In the genomic region with DNA sequence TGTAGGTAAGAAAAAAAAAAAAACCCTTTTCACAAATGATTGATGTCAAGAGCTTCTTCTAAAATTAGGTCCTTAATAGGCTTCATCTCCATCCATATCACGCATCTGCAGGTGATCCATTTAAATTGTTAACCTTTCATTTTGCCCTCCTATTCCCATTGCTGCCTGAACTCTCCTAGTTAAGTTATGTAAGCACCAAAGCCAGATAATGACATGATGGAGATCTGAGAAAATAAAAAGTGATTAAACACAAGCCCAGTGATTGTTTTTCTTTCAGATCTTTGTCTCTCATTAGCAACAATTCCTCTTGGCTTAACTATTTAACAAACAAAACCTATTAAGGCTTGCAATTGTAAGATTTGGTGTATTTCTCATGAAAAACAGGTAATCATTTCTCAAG, we compare ENCODE assay signal across 1 cellular context.
TF ChIP-seq lines count a peak whose summit lies in the region.

No MANE protein-coding gene starts in this region.

TF ChIP-seq in GM23338, 12 proteins besides CTCF, POLR2A, EP300 and RAD21 (continued from another document):
- TF ChIP-seq, protein P1, sequence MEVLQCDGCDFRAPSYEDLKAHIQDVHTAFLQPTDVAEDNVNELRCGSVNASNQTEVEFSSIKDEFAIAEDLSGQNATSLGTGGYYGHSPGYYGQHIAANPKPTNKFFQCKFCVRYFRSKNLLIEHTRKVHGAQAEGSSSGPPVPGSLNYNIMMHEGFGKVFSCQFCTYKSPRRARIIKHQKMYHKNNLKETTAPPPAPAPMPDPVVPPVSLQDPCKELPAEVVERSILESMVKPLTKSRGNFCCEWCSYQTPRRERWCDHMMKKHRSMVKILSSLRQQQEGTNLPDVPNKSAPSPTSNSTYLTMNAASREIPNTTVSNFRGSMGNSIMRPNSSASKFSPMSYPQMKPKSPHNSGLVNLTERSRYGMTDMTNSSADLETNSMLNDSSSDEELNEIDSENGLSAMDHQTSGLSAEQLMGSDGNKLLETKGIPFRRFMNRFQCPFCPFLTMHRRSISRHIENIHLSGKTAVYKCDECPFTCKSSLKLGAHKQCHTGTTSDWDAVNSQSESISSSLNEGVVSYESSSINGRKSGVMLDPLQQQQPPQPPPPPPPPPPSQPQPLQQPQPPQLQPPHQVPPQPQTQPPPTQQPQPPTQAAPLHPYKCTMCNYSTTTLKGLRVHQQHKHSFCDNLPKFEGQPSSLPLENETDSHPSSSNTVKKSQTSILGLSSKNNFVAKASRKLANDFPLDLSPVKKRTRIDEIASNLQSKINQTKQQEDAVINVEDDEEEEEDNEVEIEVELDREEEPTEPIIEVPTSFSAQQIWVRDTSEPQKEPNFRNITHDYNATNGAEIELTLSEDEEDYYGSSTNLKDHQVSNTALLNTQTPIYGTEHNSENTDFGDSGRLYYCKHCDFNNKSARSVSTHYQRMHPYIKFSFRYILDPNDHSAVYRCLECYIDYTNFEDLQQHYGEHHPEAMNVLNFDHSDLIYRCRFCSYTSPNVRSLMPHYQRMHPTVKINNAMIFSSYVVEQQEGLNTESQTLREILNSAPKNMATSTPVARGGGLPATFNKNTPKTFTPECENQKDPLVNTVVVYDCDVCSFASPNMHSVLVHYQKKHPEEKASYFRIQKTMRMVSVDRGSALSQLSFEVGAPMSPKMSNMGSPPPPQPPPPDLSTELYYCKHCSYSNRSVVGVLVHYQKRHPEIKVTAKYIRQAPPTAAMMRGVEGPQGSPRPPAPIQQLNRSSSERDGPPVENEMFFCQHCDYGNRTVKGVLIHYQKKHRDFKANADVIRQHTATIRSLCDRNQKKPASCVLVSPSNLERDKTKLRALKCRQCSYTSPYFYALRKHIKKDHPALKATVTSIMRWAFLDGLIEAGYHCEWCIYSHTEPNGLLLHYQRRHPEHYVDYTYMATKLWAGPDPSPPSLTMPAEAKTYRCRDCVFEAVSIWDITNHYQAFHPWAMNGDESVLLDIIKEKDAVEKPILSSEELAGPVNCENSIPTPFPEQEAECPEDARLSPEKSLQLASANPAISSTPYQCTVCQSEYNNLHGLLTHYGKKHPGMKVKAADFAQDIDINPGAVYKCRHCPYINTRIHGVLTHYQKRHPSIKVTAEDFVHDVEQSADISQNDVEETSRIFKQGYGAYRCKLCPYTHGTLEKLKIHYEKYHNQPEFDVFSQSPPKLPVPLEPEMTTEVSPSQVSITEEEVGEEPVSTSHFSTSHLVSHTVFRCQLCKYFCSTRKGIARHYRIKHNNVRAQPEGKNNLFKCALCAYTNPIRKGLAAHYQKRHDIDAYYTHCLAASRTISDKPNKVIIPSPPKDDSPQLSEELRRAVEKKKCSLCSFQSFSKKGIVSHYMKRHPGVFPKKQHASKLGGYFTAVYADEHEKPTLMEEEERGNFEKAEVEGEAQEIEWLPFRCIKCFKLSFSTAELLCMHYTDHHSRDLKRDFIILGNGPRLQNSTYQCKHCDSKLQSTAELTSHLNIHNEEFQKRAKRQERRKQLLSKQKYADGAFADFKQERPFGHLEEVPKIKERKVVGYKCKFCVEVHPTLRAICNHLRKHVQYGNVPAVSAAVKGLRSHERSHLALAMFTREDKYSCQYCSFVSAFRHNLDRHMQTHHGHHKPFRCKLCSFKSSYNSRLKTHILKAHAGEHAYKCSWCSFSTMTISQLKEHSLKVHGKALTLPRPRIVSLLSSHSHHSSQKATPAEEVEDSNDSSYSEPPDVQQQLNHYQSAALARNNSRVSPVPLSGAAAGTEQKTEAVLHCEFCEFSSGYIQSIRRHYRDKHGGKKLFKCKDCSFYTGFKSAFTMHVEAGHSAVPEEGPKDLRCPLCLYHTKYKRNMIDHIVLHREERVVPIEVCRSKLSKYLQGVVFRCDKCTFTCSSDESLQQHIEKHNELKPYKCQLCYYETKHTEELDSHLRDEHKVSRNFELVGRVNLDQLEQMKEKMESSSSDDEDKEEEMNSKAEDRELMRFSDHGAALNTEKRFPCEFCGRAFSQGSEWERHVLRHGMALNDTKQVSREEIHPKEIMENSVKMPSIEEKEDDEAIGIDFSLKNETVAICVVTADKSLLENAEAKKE (CRISPR knock-in tag; IDR thresholded peaks at IDR 0.05) = no peak
- TF ChIP-seq CREB1 (CRISPR knock-in tag; IDR thresholded peaks at IDR 0.05; ENCODE audit: low read depth) (no peak), POLR2AphosphoS5 (IDR thresholded peaks at IDR 0.05; ENCODE audit: low read depth) (no peak), ZNF331 (CRISPR knock-in tag; IDR thresholded peaks at IDR 0.05; ENCODE audit: low read depth) (no peak), EZH2phosphoT487 (IDR thresholded peaks at IDR 0.05; ENCODE audit: unreplicated experiment) (no peak), ZNF114 (CRISPR knock-in tag; IDR thresholded peaks at IDR 0.05) (no peak), JUNB (IDR thresholded peaks at IDR 0.05; ENCODE audit: unreplicated experiment) (no peak), STAT1 (IDR thresholded peaks at IDR 0.05; ENCODE audit: unreplicated experiment) (no peak)
- TF ChIP-seq, protein P2, sequence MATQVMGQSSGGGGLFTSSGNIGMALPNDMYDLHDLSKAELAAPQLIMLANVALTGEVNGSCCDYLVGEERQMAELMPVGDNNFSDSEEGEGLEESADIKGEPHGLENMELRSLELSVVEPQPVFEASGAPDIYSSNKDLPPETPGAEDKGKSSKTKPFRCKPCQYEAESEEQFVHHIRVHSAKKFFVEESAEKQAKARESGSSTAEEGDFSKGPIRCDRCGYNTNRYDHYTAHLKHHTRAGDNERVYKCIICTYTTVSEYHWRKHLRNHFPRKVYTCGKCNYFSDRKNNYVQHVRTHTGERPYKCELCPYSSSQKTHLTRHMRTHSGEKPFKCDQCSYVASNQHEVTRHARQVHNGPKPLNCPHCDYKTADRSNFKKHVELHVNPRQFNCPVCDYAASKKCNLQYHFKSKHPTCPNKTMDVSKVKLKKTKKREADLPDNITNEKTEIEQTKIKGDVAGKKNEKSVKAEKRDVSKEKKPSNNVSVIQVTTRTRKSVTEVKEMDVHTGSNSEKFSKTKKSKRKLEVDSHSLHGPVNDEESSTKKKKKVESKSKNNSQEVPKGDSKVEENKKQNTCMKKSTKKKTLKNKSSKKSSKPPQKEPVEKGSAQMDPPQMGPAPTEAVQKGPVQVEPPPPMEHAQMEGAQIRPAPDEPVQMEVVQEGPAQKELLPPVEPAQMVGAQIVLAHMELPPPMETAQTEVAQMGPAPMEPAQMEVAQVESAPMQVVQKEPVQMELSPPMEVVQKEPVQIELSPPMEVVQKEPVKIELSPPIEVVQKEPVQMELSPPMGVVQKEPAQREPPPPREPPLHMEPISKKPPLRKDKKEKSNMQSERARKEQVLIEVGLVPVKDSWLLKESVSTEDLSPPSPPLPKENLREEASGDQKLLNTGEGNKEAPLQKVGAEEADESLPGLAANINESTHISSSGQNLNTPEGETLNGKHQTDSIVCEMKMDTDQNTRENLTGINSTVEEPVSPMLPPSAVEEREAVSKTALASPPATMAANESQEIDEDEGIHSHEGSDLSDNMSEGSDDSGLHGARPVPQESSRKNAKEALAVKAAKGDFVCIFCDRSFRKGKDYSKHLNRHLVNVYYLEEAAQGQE (IDR thresholded peaks at IDR 0.05; ENCODE audit: unreplicated experiment) = no peak
- TF ChIP-seq, protein P3, sequence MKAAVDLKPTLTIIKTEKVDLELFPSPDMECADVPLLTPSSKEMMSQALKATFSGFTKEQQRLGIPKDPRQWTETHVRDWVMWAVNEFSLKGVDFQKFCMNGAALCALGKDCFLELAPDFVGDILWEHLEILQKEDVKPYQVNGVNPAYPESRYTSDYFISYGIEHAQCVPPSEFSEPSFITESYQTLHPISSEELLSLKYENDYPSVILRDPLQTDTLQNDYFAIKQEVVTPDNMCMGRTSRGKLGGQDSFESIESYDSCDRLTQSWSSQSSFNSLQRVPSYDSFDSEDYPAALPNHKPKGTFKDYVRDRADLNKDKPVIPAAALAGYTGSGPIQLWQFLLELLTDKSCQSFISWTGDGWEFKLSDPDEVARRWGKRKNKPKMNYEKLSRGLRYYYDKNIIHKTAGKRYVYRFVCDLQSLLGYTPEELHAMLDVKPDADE (IDR thresholded peaks at IDR 0.05) = no peak
